In the genomic region with DNA sequence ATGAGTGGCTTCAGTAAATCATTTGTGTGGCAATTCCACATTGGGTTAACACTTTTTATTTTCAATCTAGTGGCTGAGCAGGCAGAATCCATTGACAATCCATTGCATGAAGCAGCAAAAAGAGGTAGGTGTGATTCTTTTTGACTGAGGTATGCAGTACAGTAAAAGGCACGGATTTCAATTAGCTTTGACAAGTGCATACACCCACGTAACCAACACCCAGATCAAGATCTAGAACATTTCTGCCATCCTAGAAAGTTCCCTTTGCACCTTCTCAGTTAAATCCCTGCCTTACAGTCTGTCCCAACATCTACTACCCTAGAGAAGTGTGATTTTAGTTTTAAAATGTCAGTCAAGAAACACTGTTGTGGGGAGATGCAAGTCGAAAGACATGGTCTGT, we compare ENCODE assay signal across 15 cellular contexts.
"Had no signal": no experiment of that assay in that cellular context is flagged by ENCODE, and none has a peak within 500 bp of the region (broad histone marks: within the 10 kb centered on the region; RNA-seq: fewer than 3 reads in every experiment).

No MANE protein-coding gene starts in this region.

- H3K4me1 Mint-ChIP-seq: brain had no signal

- H3K4me3 Mint-ChIP-seq: activated CD4-positive, alpha-beta memory T cell treated with anti-CD3 and anti-CD28 coated beads for 36 hours; activated naive CD4-positive, alpha-beta T cell treated with anti-CD3 and anti-CD28 coated beads for 36 hours; activated T-helper 1 cell treated with anti-CD3 and anti-CD28 coated beads, Interleukin-12 subunit alpha, Interleukin-12 subunit beta, Interleukin-2, Interleukin-4 antibody, amounts not matched to agents 30 ng/mL and 10 ng/mL and 1 ng/mL, durations not matched to agents 14 hours and 24 hours and 36 hours; brain; nephron progenitor cell had no signal

- H3K9me3 ChIP-seq: esophagus muscularis mucosa, mucosa of descending colon, SK-N-SH, thoracic aorta had no signal

- H3K27ac Mint-ChIP-seq: activated CD4-positive, alpha-beta memory T cell treated with anti-CD3 and anti-CD28 coated beads for 36 hours; activated naive CD4-positive, alpha-beta T cell treated with anti-CD3 and anti-CD28 coated beads for 36 hours; activated T-helper 1 cell treated with anti-CD3 and anti-CD28 coated beads, Interleukin-12 subunit alpha, Interleukin-12 subunit beta, Interleukin-2, Interleukin-4 antibody, amounts not matched to agents 30 ng/mL and 10 ng/mL and 1 ng/mL, durations not matched to agents 14 hours and 24 hours and 36 hours; brain; nephron progenitor cell had no signal

- H3K27me3 Mint-ChIP-seq: activated CD4-positive, alpha-beta memory T cell treated with anti-CD3 and anti-CD28 coated beads for 36 hours; brain had no signal

- ATAC-seq: activated CD4-positive, CD25-positive, alpha-beta regulatory T cell treated with anti-CD3 and anti-CD28 coated beads, Interleukin-2, amount 50 U/mL, for 24 hours; left colon; mucosa of descending colon; stimulated activated naive CD8-positive, alpha-beta T cell treated with anti-CD3 and anti-CD28 coated beads, Interleukin-15, Interleukin-2, amounts not matched to agents 100 U/mL and 50 U/mL, for 24 hours had no signal

- H3K4me2 ChIP-seq: SK-N-SH had no signal

- H3K4me1 ChIP-seq: esophagus muscularis mucosa had no signal

- H3K4me3 ChIP-seq: esophagus muscularis mucosa, lung, mucosa of descending colon, thoracic aorta had no signal

- DNase-seq: activated CD4-positive, alpha-beta memory T cell treated with anti-CD3 and anti-CD28 coated beads for 36 hours; activated naive CD4-positive, alpha-beta T cell treated with anti-CD3 and anti-CD28 coated beads for 36 hours; amygdala; left colon; mucosa of descending colon; nephron progenitor cell; SK-N-SH; stimulated activated CD4-positive, alpha-beta T cell treated with anti-CD3 and anti-CD28 coated beads, Interleukin-2, amount 100 ng/mL, for 48 hours; stimulated activated naive CD8-positive, alpha-beta T cell treated with anti-CD3 and anti-CD28 coated beads, Interleukin-15, Interleukin-2, amounts not matched to agents 100 U/mL and 50 U/mL, for 24 hours had no signal

- H3K27me3 ChIP-seq: esophagus muscularis mucosa had no signal

- H3K9ac ChIP-seq: SK-N-SH had no signal

- H3K27ac ChIP-seq: esophagus muscularis mucosa, thoracic aorta had no signal

- H3K9me3 Mint-ChIP-seq: activated CD4-positive, alpha-beta memory T cell treated with anti-CD3 and anti-CD28 coated beads for 36 hours; activated naive CD4-positive, alpha-beta T cell treated with anti-CD3 and anti-CD28 coated beads for 36 hours; activated T-helper 1 cell treated with anti-CD3 and anti-CD28 coated beads, Interleukin-12 subunit alpha, Interleukin-12 subunit beta, Interleukin-2, Interleukin-4 antibody, amounts not matched to agents 30 ng/mL and 10 ng/mL and 1 ng/mL, durations not matched to agents 14 hours and 24 hours and 36 hours; brain; nephron progenitor cell had no signal
